In genomic region chr5:31847354-31847753, GRCh38 we compare ENCODE assay signal across 22 cellular contexts.
DNase-seq lines count a peak whose midpoint lies in the region; ATAC-seq and TF ChIP-seq lines count a peak whose summit lies in the region.
"Had no signal": no experiment of that assay in that cellular context is flagged by ENCODE, and none has a peak within 500 bp of the region (broad histone marks: within the 10 kb centered on the region; RNA-seq: fewer than 3 reads in every experiment).

No MANE protein-coding gene starts in this region.

- no peaks in the 10 kb centered on the region for H3K4me1 ChIP-seq in psoas muscle
- H3K4me1 ChIP-seq: A549 had no signal

- no peak overlapping the region for H3K27ac Mint-ChIP-seq in mesothelial cell of epicardium

- DNase-seq in Ammon's horn (ENCODE audit: low spot score), result peak; percentile 51
- peak; percentile 11 for DNase-seq in astrocyte of the hippocampus (ENCODE audit: low read depth, low spot score)
- peak; percentile 24 for DNase-seq in left cardiac atrium
- DNase-seq in psoas muscle, result no peak
- DNase-seq in OCI-M1 (lab: John Stamatoyannopoulos, UW), result no peak
- no peak for DNase-seq in stimulated activated CD4-positive, alpha-beta T cell treated with anti-CD3 and anti-CD28 coated beads, Interleukin-4, amount 100 ng/mL, for 4 hours
- no peak for DNase-seq in mesothelial cell of epicardium (ENCODE audit: low spot score in 2 of 2, unreplicated experiment in 2 of 2)
- DNase-seq: GOT3, HCEC 1CT, MM.1S, NCI-H1092, NCI-H1436, NCI-H187 treated with DMSO at 0.1 percent for 48 hours, NCI-H2107, NCI-H510A had no signal

- intact Hi-C loops in left cardiac atrium (cut with DNase I) (no loop called here), psoas muscle (cut with DNase I) (no loop called here)

- H3K9me3 Mint-ChIP-seq in mesothelial cell of epicardium, result no peaks in the 10 kb centered on the region

- no peaks in the 10 kb centered on the region for H3K27me3 Mint-ChIP-seq in mesothelial cell of epicardium (ENCODE audit: low read depth)

- H3K36me3 Mint-ChIP-seq in mesothelial cell of epicardium, result no peaks in the 10 kb centered on the region

- H3K4me1 Mint-ChIP-seq in mesothelial cell of epicardium, result peaks cover 8% of the 10 kb centered on the region

- H3K27me3 ChIP-seq in psoas muscle (ENCODE audit: insufficient read depth in 3 of 3, low read length in 2 of 3), result no peaks in the 10 kb centered on the region
- H3K27me3 ChIP-seq: BE2C had no signal

- ATAC-seq in left cardiac atrium, result peak; percentile 81 to 89
- peak; percentile 30 to 85 (median 62) for ATAC-seq in psoas muscle
- ATAC-seq: A549, HepG2, K562, SK-N-SH treated with all-trans-retinoic acid at 6 μM for 48 hours had no signal

- 27 to 39% (median 31%) methylated on average over 7 of the region's 7 CpGs for WGBS in psoas muscle, 3 donors

- H3K9me3 ChIP-seq in psoas muscle, result no peaks in the 10 kb centered on the region
- H3K9me3 ChIP-seq: A549, BE2C had no signal

- no peaks in the 10 kb centered on the region for H3K36me3 ChIP-seq in psoas muscle (ENCODE audit: insufficient read depth in 1 of 2, low read depth in 1 of 2)
- H3K36me3 ChIP-seq: BE2C had no signal

- no peak overlapping the region for H3K4me3 Mint-ChIP-seq in mesothelial cell of epicardium

- no peak overlapping the region for H3K4me3 ChIP-seq in psoas muscle
- H3K4me3 ChIP-seq: A549, K562 had no signal

- H3K27ac ChIP-seq in psoas muscle, result no peak overlapping the region
- H3K27ac ChIP-seq: A549, HL-60, RWPE1 had no signal

- no peak for TF ChIP-seq CTCF in psoas muscle (IDR thresholded peaks at IDR 0.05)
- TF ChIP-seq CTCF in mesothelial cell of epicardium (IDR thresholded peaks at IDR 0.05; ENCODE audit: unreplicated experiment), result no peak

Comparison
In these comparisons a context has a peak if more than half of its experiments do, and no peak if none do; other contexts are left out.
1. DNase-seq: peak in Ammon's horn (single experiment), astrocyte of the hippocampus (single experiment) and left cardiac atrium (single experiment); none in psoas muscle (0 of 2), OCI-M1 (single experiment), stimulated activated CD4-positive, alpha-beta T cell treated with anti-CD3 and anti-CD28 coated beads, Interleukin-4, amount 100 ng/mL, for 4 hours (0 of 2) and mesothelial cell of epicardium (0 of 2).